ENCODE assay signal across 10 cellular contexts in the genomic region with DNA sequence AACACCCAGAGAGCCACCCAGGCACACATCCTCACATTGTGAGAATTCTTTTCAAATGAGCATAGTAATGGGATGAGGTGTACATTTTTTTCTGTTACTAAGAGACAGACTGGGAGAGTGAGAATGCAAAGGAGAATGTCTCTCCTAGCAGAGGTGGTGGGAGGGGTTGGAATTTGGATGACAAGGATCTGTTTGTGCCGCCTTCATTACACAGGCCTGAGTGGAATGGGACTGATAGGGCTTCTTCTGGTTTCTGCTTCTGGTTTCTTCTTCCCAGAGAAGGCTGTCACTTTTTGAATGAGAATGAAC. TPM values are rescaled to one million over a fixed set of nuclear protein-coding genes. Genes with fewer than 3 reads are reported as not detected.
A peak's percentile ranks its signal among the peaks of the same experiment; 100 is the strongest.
DNase-seq lines count a peak whose midpoint lies in the region; ATAC-seq and TF ChIP-seq lines count a peak whose summit lies in the region.
"Had no signal": no experiment of that assay in that cellular context is flagged by ENCODE, and none has a peak within 500 bp of the region (broad histone marks: within the 10 kb centered on the region; RNA-seq: fewer than 3 reads in every experiment).

No MANE protein-coding gene starts in this region.

- no peak for TF ChIP-seq CTCF in fibroblast of villous mesenchyme (IDR thresholded peaks at IDR 0.05; ENCODE audit: insufficient read depth, low read depth, low read length)

- H3K9me3 ChIP-seq in skeletal muscle satellite cell (replicated peaks; ENCODE audit: low read length): no peaks in the 10 kb centered on the region

- peak overlapping the region; percentile 88 for H3K9ac ChIP-seq in skeletal muscle satellite cell (ENCODE audit: low read depth, low read length)

- H3K27me3 ChIP-seq in skeletal muscle satellite cell (ENCODE audit: control insufficient read depth, insufficient read depth, low read length): no peaks in the 10 kb centered on the region

- H3K4me2 ChIP-seq in skeletal muscle satellite cell (ENCODE audit: low read length): peak overlapping the region; percentile 82

- H3K4me3 ChIP-seq in fibroblast of villous mesenchyme (ENCODE audit: low read depth, low read length) (no peak overlapping the region), skeletal muscle satellite cell (ENCODE audit: low read length) (peak overlapping the region; percentile 15)

- peak; percentile 86 for DNase-seq in GM03348 (ENCODE audit: low spot score)
- DNase-seq in SW480 (ENCODE audit: low spot score): peak; percentile 50
- DNase-seq in fibroblast of villous mesenchyme (ENCODE audit: low read depth): peak; percentile 79
- no peak for DNase-seq in stimulated activated naive CD4-positive, alpha-beta T cell (lab: John Stamatoyannopoulos, UW)
- no peak for DNase-seq in activated naive CD4-positive, alpha-beta T cell treated with Interleukin-2 at 50 U/mL for 16 hours
- DNase-seq in NCI-H1105 (lab: John Stamatoyannopoulos, UW): no peak
- DNase-seq: WERI-Rb-1 had no signal

- H3K4me1 ChIP-seq in skeletal muscle satellite cell (ENCODE audit: control insufficient read depth, insufficient read depth, low read length): peaks cover 46% of the 10 kb centered on the region

- no peaks in the 10 kb centered on the region for H3K36me3 ChIP-seq in skeletal muscle satellite cell (ENCODE audit: insufficient read depth, low read length)
- H3K36me3 ChIP-seq: WERI-Rb-1 had no signal

- ATAC-seq in HG02840 (IDR thresholded peaks at IDR 0.05; ENCODE audit: low FRiP score, unreplicated experiment): no peak

RNA-seq across cellular contexts. Expression of gene C4orf51, which starts 55.3 kb away (rescaled TPM):
- total RNA-seq in fibroblast of villous mesenchyme: not detected in 2 replicates
- total RNA-seq in skeletal muscle satellite cell (2012; rRNA removed): not detected in 2 replicates
- total RNA-seq: glomerular endothelial cell had no signal

Comparison
In these comparisons a context has a peak if more than half of its experiments do, and no peak if none do; other contexts are left out.
1. DNase-seq: peak in GM03348 (single experiment), SW480 (single experiment) and fibroblast of villous mesenchyme (single experiment); none in stimulated activated naive CD4-positive, alpha-beta T cell (0 of 6), activated naive CD4-positive, alpha-beta T cell treated with Interleukin-2 at 50 U/mL for 16 hours (single experiment) and NCI-H1105 (single experiment).